ENCODE assay signal across 1 cellular context in genomic region chr11:114178656-114179055, GRCh38.
TF ChIP-seq lines count a peak whose summit lies in the region.

No MANE protein-coding gene starts in this region.

TF ChIP-seq in liver, 16 proteins besides CTCF, POLR2A, EP300 and RAD21 (continued from another document):
- TF ChIP-seq REST (IDR thresholded peaks at IDR 0.05) = no peak
- no peak for TF ChIP-seq ZBTB33 (IDR thresholded peaks at IDR 0.05)
- no peak for TF ChIP-seq EGR1 (IDR thresholded peaks at IDR 0.05; ENCODE audit: low read depth in 2 of 2)
- no peak for TF ChIP-seq JUND (IDR thresholded peaks at IDR 0.05)
- no peak for TF ChIP-seq RXRA (IDR thresholded peaks at IDR 0.05)
- no peak for TF ChIP-seq SP1 (IDR thresholded peaks at IDR 0.05)
- TF ChIP-seq YY1 (IDR thresholded peaks at IDR 0.05) = no peak
- TF ChIP-seq FOXA2 (IDR thresholded peaks at IDR 0.05) = no peak
- no peak for TF ChIP-seq HNF4G (IDR thresholded peaks at IDR 0.05)
- no peak for TF ChIP-seq NR2F2 (IDR thresholded peaks at IDR 0.05)
TF ChIP-seq in liver: peak in this region for 0.
